1 cellular context compared by ENCODE assay signal in the genomic region with DNA sequence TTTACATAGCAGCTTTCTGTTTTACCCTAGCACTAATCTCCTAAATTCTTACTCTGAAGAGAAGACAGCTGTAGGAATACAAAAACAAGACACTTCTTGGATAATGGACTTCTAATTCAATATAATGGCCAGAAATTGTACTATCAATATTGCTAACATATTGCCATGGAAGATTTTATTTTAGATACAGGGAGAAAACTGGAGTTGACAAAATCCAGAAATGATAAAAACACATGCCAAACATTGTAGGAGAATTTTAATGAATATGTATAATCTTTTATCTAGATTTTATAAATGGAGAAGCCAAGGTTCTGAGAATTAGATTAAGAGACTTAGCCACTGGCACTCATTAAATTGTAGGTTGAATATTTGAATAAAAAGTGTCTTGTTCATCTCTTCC.
TF ChIP-seq lines count a peak whose summit lies in the region.

No MANE protein-coding gene starts in this region.

TF ChIP-seq in SK-N-SH, 30 proteins besides CTCF, POLR2A, EP300 and RAD21 (continued from another document):
- TF ChIP-seq MEF2A (IDR thresholded peaks at IDR 0.05; ENCODE audit: borderline replicate concordance, low read depth) (no peak), TCF12 (IDR thresholded peaks at IDR 0.05) (no peak), FOXM1 (IDR thresholded peaks at IDR 0.05; ENCODE audit: low read depth) (no peak), CHD2 (IDR thresholded peaks at IDR 0.05; ENCODE audit: low read length, partially characterized antibody) (no peak), TAF1 (IDR thresholded peaks at IDR 0.05; ENCODE audit: borderline replicate concordance, low read depth, low read length) (no peak), POLR2AphosphoS5 (IDR thresholded peaks at IDR 0.05; ENCODE audit: low read depth, low read length) (no peak)
- TF ChIP-seq, protein P1, sequence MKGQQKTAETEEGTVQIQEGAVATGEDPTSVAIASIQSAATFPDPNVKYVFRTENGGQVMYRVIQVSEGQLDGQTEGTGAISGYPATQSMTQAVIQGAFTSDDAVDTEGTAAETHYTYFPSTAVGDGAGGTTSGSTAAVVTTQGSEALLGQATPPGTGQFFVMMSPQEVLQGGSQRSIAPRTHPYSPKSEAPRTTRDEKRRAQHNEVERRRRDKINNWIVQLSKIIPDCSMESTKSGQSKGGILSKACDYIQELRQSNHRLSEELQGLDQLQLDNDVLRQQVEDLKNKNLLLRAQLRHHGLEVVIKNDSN (IDR thresholded peaks at IDR 0.05; ENCODE audit: borderline replicate concordance, low read depth) = no peak
- TF ChIP-seq, protein P2, sequence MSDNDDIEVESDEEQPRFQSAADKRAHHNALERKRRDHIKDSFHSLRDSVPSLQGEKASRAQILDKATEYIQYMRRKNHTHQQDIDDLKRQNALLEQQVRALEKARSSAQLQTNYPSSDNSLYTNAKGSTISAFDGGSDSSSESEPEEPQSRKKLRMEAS (IDR thresholded peaks at IDR 0.05; ENCODE audit: low read depth) = no peak
- TF ChIP-seq, protein P3, sequence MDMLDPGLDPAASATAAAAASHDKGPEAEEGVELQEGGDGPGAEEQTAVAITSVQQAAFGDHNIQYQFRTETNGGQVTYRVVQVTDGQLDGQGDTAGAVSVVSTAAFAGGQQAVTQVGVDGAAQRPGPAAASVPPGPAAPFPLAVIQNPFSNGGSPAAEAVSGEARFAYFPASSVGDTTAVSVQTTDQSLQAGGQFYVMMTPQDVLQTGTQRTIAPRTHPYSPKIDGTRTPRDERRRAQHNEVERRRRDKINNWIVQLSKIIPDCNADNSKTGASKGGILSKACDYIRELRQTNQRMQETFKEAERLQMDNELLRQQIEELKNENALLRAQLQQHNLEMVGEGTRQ (IDR thresholded peaks at IDR 0.05; ENCODE audit: borderline replicate concordance, low read depth, low read length) = no peak
